Comparison of ENCODE assay signal across 29 cellular contexts in genomic region chr21:14985306-14985705, GRCh38.
"Had no signal": no experiment of that assay in that cellular context is flagged by ENCODE, and none has a peak within 500 bp of the region (broad histone marks: within the 10 kb centered on the region; RNA-seq: fewer than 3 reads in every experiment).

No MANE protein-coding gene starts in this region.

- ATAC-seq: esophagus mucosa; gastrocnemius medialis; heart left ventricle; left lobe of liver; natural killer cell treated with Interleukin-12 subunit alpha and Interleukin-12 subunit beta and Interleukin-15 and Interleukin-18, amount 100 ng/mL, for 72 hours; pancreas; stimulated activated memory B cell treated with anti-CD40 and anti-IgM and Interleukin-4, amounts not matched to agents 10 μg/mL and 1 μg/mL and 100 μg/mL, for 72 hours; stimulated activated naive CD8-positive, alpha-beta T cell treated with anti-CD3 and anti-CD28 coated beads, Interleukin-15, Interleukin-2, amounts not matched to agents 100 U/mL and 50 U/mL, for 24 hours had no signal

- H3K9me3 ChIP-seq: gastrocnemius medialis, heart left ventricle, neutrophil, pancreas, sigmoid colon, spleen, testis, tibial artery had no signal

- H3K4me1 Mint-ChIP-seq: stimulated activated memory B cell treated with anti-CD40 and anti-IgM and Interleukin-4, amounts not matched to agents 10 μg/mL and 1 μg/mL and 100 μg/mL, for 72 hours had no signal

- H3K4me1 ChIP-seq: testis had no signal

- H3K36me3 ChIP-seq: gastrocnemius medialis, neutrophil, pancreas, right atrium auricular region, sigmoid colon had no signal

- H3K4me3 ChIP-seq: dorsolateral prefrontal cortex, gastrocnemius medialis, heart left ventricle, hepatocyte, lung, pancreas, right atrium auricular region, sigmoid colon, skin epidermis, spleen, testis, tibial artery had no signal

- H3K27ac ChIP-seq: dorsolateral prefrontal cortex, epithelial cell of prostate, gastrocnemius medialis, heart left ventricle, hepatocyte, neutrophil, pancreas, right atrium auricular region, sigmoid colon, skin epidermis, spleen, testis, tibial artery had no signal

- H3K27me3 Mint-ChIP-seq: memory B cell; naive B cell; natural killer cell treated with Interleukin-12 subunit alpha and Interleukin-12 subunit beta and Interleukin-15 and Interleukin-18, amount 100 ng/mL, for 72 hours; progenitor cell of endocrine pancreas; stimulated activated memory B cell treated with anti-CD40 and anti-IgM and Interleukin-4, amounts not matched to agents 10 μg/mL and 1 μg/mL and 100 μg/mL, for 72 hours; type B pancreatic cell had no signal

- DNase-seq: dorsolateral prefrontal cortex; effector CD4-positive, alpha-beta T cell; foreskin fibroblast; gastrocnemius medialis; heart left ventricle; kidney; naive B cell; pancreas; sigmoid colon; spleen; stimulated activated CD4-positive, alpha-beta T cell treated with anti-CD3 and anti-CD28 coated beads, Interleukin-4, amount 100 ng/mL, for 4 hours; stimulated activated naive CD8-positive, alpha-beta T cell treated with anti-CD3 and anti-CD28 coated beads, Interleukin-15, Interleukin-2, amounts not matched to agents 100 U/mL and 50 U/mL, for 24 hours; substantia nigra; testis; tibial artery had no signal

- H3K27me3 ChIP-seq: dorsolateral prefrontal cortex, gastrocnemius medialis, heart left ventricle, hepatocyte, neutrophil, pancreas, right atrium auricular region, sigmoid colon, spleen, testis, tibial artery had no signal

- H3K27ac Mint-ChIP-seq: memory B cell; natural killer cell treated with Interleukin-12 subunit alpha and Interleukin-12 subunit beta and Interleukin-15 and Interleukin-18, amount 100 ng/mL, for 72 hours; progenitor cell of endocrine pancreas; stimulated activated memory B cell treated with anti-CD40 and anti-IgM and Interleukin-4, amounts not matched to agents 10 μg/mL and 1 μg/mL and 100 μg/mL, for 72 hours; type B pancreatic cell had no signal

- H3K36me3 Mint-ChIP-seq: natural killer cell treated with Interleukin-12 subunit alpha and Interleukin-12 subunit beta and Interleukin-15 and Interleukin-18, amount 100 ng/mL, for 72 hours had no signal

- H3K9me3 Mint-ChIP-seq: memory B cell; naive B cell; natural killer cell treated with Interleukin-12 subunit alpha and Interleukin-12 subunit beta and Interleukin-15 and Interleukin-18, amount 100 ng/mL, for 72 hours; neural crest cell; stimulated activated memory B cell treated with anti-CD40 and anti-IgM and Interleukin-4, amounts not matched to agents 10 μg/mL and 1 μg/mL and 100 μg/mL, for 72 hours had no signal

- H3K4me3 Mint-ChIP-seq: memory B cell; naive B cell; natural killer cell treated with Interleukin-12 subunit alpha and Interleukin-12 subunit beta and Interleukin-15 and Interleukin-18, amount 100 ng/mL, for 72 hours; neural crest cell; stimulated activated memory B cell treated with anti-CD40 and anti-IgM and Interleukin-4, amounts not matched to agents 10 μg/mL and 1 μg/mL and 100 μg/mL, for 72 hours; type B pancreatic cell had no signal
